In the genomic region with DNA sequence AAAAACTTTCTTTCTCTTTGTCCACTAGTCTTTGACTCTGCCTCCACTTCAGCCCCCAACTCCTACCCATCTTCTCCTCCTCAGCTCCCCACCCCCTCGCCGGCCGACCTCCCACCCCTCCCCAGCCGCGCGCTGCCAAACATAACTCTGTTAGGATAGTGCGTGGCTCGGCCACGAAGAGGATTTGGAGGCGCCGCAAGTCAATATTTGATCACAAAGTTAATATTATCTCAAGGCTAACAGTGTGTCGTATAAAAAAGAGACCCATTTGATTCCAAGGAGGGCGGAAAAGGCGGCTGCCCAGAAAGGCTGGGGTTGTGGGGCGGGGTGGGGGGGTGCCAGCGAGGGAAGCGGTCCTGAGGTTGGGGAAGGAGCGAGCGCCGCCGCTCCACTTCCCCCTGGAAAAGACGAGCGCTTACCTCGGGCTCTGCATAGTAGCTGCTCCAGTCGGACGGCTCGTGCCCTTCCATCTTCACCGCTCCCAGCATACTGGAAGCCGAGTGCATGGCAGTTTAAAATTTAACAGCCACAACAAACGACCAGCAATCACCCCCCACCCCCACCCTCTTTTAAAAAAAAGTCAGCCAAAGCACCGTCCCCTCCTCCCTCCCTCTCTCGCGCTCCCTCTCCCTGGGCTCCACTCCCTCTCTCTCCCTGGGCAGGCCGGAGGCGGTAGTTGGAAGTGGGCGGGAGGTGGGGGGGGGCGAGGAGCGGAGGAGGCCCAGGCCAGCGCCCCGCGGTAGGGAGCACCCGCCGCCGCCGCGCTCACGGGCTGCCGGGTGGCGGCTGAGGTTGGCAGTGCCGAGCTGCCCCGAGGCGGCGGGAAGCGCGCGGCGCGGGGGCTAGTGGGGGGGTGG, we compare ENCODE assay signal across 9 cellular contexts. TPM values are rescaled to one million over a fixed set of nuclear protein-coding genes. Genes with fewer than 3 reads are reported as not detected.
DNase-seq lines count a peak whose midpoint lies in the region; ATAC-seq and TF ChIP-seq lines count a peak whose summit lies in the region.
"Had no signal": no experiment of that assay in that cellular context is flagged by ENCODE, and none has a peak within 500 bp of the region (broad histone marks: within the 10 kb centered on the region; RNA-seq: fewer than 3 reads in every experiment).

A gene (minus strand): TSS at position 800 of the 857 bp plus-strand sequence. CDS start 294 bp downstream, at position 506.

- H3K9me3 ChIP-seq in mammary epithelial cell (replicated peaks; ENCODE audit: insufficient read depth, low read length) = no peaks in the 10 kb centered on the region

- intact Hi-C loops in Calu3 (cut with micrococcal nuclease; ENCODE audit: unreplicated experiment) (loop anchor here (2.0 kb wide), 1 partner anchor 101 kb away; no protein-coding TSS in a partner anchor), mammary epithelial cell (cut with micrococcal nuclease) (no loop called here)

- TF ChIP-seq CTCF in Calu3 (IDR thresholded peaks at IDR 0.05; ENCODE audit: unreplicated experiment) (no peak), mammary epithelial cell (conservative IDR thresholded peaks at IDR 0.05 in 1 of 2, IDR thresholded peaks at IDR 0.05 in 1 of 2; ENCODE audit: extremely low read depth in 1 of 2, insufficient read depth in 1 of 2, low read depth in 1 of 2, low read length in 2 of 2) (no peak), nephron (IDR thresholded peaks at IDR 0.05; ENCODE audit: unreplicated experiment in 3 of 3) (no peak), GM10266 (IDR thresholded peaks at IDR 0.05; ENCODE audit: control insufficient read depth, insufficient read depth, low read depth, missing control alignments) (no peak)

- H3K36me3 Mint-ChIP-seq in Calu3 (ENCODE audit: insufficient read depth, unreplicated experiment) (peaks cover 6% of the 10 kb centered on the region), nephron (ENCODE audit: low read depth) (peaks cover 4% of the 10 kb centered on the region)

- peaks cover 3% of the 10 kb centered on the region for H3K27me3 Mint-ChIP-seq in Calu3 (ENCODE audit: unreplicated experiment)
- H3K27me3 Mint-ChIP-seq in nephron (ENCODE audit: low read depth) = peaks cover 100% of the 10 kb centered on the region

- H3K4me3 ChIP-seq in mammary epithelial cell (replicated peaks in 1 of 3; ENCODE audit: insufficient read depth in 1 of 3, low read depth in 2 of 3, low read length in 3 of 3) = peak within 1 kb of the TSS; percentile 49 to 61 (median 61)

- BruUV-seq in Calu3 (replicated peaks; lab: Mats Ljungman, UMichigan) (no TSS peak), mammary epithelial cell (replicated peaks; lab: Mats Ljungman, UMichigan) (no TSS peak)

- 8% methylated on average over 17 of the region's 58 CpGs for WGBS in mammary epithelial cell (ENCODE audit: low coverage, missing lambda C conversion rate)

- peaks cover 23% of the 10 kb centered on the region for H3K4me1 ChIP-seq in mammary epithelial cell (ENCODE audit: insufficient read depth, low read length)

- no peaks in the 10 kb centered on the region for H3K4me1 Mint-ChIP-seq in Calu3 (ENCODE audit: low read depth, unreplicated experiment)
- peaks cover 8% of the 10 kb centered on the region for H3K4me1 Mint-ChIP-seq in nephron

- H3K4me3 Mint-ChIP-seq in Calu3 (ENCODE audit: low read depth, unreplicated experiment) (peak within 1 kb of the TSS; percentile 72), nephron (peak within 1 kb of the TSS; percentile 78 to 81 (median 79))

- no peak within 1 kb of the TSS for H3K27ac Mint-ChIP-seq in Calu3 (ENCODE audit: unreplicated experiment)
- H3K27ac Mint-ChIP-seq in nephron = no peak within 1 kb of the TSS

- DNase-seq in Calu3 (peak; percentile 18), NCI-H1105 (lab: John Stamatoyannopoulos, UW) (peak; percentile 67), mammary epithelial cell (no peak), NCI-H446 treated with DMSO at 0.1 percent for 48 hours (lab: John Stamatoyannopoulos, UW) (no peak), GM10266 (ENCODE audit: extremely low spot score) (no peak), SIG-M5 (lab: John Stamatoyannopoulos, UW) (no peak)
- DNase-seq: activated CD4-positive, alpha-beta T cell treated with anti-CD3 and anti-CD28 coated beads, Interleukin-2, amount 50 U/mL, for 48 hours had no signal

- CTCF ChIA-PET in Calu3 (lab: Charles Lee) (interaction anchor here (0.7 kb wide), 1 partner anchor 101 kb away, joined by 3 read pairs; no protein-coding TSS in a partner anchor), mammary epithelial cell (lab: Charles Lee; ENCODE audit: low non-redundant PET) (interaction anchor here (0.6 kb wide), 2 partner anchors 45 to 272 kb away, joined by 3 to 10 read pairs; no protein-coding TSS in a partner anchor)

- H3K9ac ChIP-seq in mammary epithelial cell (ENCODE audit: insufficient read depth, low read length) = no peak within 1 kb of the TSS

- no peaks in the 10 kb centered on the region for H3K79me2 ChIP-seq in mammary epithelial cell (ENCODE audit: insufficient read depth, low read length)

- H3K27ac ChIP-seq in mammary epithelial cell (ENCODE audit: insufficient read depth, low read depth, low read length) = no peak within 1 kb of the TSS

- H3K4me2 ChIP-seq in mammary epithelial cell (ENCODE audit: insufficient read depth, low read depth, low read length) = peak within 1 kb of the TSS; percentile 95

- dilution Hi-C loops in mammary epithelial cell (cut with HindIII; ENCODE audit: low sequenced_read_pairs) = no loop called here

- peaks cover 54% of the 10 kb centered on the region for H3K27me3 ChIP-seq in mammary epithelial cell (ENCODE audit: insufficient read depth, low read length)

- H3K9me3 Mint-ChIP-seq in Calu3 (ENCODE audit: low read depth, unreplicated experiment) = no peaks in the 10 kb centered on the region
- H3K9me3 Mint-ChIP-seq in nephron = no peaks in the 10 kb centered on the region

- no peaks in the 10 kb centered on the region for H4K20me1 ChIP-seq in mammary epithelial cell (ENCODE audit: insufficient read depth, low read length)

- no peak for ATAC-seq in GM19463 (IDR thresholded peaks at IDR 0.05; ENCODE audit: unreplicated experiment)

- H2AFZ ChIP-seq in mammary epithelial cell (ENCODE audit: low read depth, low read length) = peak within 1 kb of the TSS; percentile 62

- H3K36me3 ChIP-seq in mammary epithelial cell (ENCODE audit: insufficient read depth, low read length) = no peaks in the 10 kb centered on the region

- in situ Hi-C loops in mammary epithelial cell (cut with MboI; ENCODE audit: low sequenced_read_pairs in 2 of 2) = loop anchor here in 1 of 2 donors (10.0 kb wide), 1 partner anchor 249 kb away; no protein-coding TSS in a partner anchor

RNA-seq across cellular contexts. Expression of the gene that starts here (rescaled TPM):
- 1.1 and 2.1 TPM in 2 replicates for total RNA-seq in Calu3 (2022)
- 1 to 10 TPM in 1 of 2 donors, not detected in 1; 1.0 TPM for total RNA-seq in mammary epithelial cell
- 1.0 TPM for polyA plus RNA-seq in mammary epithelial cell
- polyA minus RNA-seq in mammary epithelial cell = 0.93 TPM

Comparison
In these comparisons a context has a peak if more than half of its experiments do, and no peak if none do; other contexts are left out.
1. DNase-seq: peak in Calu3 (single experiment) and NCI-H1105 (single experiment); none in mammary epithelial cell (single experiment), NCI-H446 treated with DMSO at 0.1 percent for 48 hours (single experiment), GM10266 (single experiment) and SIG-M5 (single experiment).